ENCODE assay signal across 1 cellular context in the genomic region with DNA sequence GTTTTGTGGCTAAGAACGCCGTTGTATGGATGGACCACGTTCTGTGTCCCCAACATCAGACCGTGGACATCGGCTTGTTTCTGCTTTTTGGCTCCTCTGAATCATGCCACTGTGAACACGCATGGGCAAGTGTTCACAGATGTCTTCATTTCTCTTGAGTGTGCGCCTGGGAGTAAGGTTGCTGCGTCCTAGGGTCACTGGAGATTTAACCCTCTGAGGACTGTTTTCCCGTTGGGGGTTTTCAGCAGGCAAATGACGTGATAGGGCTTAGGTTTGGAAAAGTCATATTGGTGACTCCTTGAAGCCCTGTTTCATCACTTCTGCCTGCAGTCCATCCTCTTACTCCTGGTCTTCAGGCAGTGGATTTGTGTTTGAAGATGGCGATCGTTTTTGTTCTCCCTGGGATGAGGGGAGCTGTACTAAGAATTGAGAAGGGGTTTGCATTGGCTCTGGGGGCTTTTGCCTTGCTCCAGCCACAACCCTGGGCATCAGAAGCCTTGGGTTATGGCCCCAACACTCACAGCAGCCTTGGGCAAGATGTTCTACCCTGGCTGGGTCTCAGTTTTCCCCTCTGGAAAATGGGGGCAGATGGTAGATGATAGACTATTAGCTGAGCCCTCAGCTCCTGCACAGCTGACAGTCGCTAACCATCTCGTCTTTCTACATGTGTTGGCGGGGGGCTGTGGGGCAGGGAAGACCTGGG.
TF ChIP-seq lines count a peak whose summit lies in the region.

No MANE protein-coding gene starts in this region.

TF ChIP-seq in K562, 482 proteins besides CTCF, POLR2A, EP300 and RAD21 (continued from another document):
- TF ChIP-seq CEBPG (CRISPR knock-in tag; IDR thresholded peaks at IDR 0.05) (0 out of 2 replicates have a peak, but pooled peaks have one; percentile 10), CEBPG (tag; conservative IDR thresholded peaks at IDR 0.05 in 1 of 2, IDR thresholded peaks at IDR 0.05 in 1 of 2) (no peak), SMARCA5 (IDR thresholded peaks at IDR 0.05) (0 out of 2 replicates have a peak, but pooled peaks have one; percentile 15), BRCA1 (IDR thresholded peaks at IDR 0.05) (no peak), BRCA1 (CRISPR knock-in tag; IDR thresholded peaks at IDR 0.05) (no peak), FOXA3 (CRISPR knock-in tag; conservative IDR thresholded peaks at IDR 0.05 in 1 of 2, IDR thresholded peaks at IDR 0.05 in 1 of 2) (0 out of 4 replicates have a peak, but pooled peaks of 1 of the 2 experiments have one; percentile 20)
- TF ChIP-seq, protein P1, sequence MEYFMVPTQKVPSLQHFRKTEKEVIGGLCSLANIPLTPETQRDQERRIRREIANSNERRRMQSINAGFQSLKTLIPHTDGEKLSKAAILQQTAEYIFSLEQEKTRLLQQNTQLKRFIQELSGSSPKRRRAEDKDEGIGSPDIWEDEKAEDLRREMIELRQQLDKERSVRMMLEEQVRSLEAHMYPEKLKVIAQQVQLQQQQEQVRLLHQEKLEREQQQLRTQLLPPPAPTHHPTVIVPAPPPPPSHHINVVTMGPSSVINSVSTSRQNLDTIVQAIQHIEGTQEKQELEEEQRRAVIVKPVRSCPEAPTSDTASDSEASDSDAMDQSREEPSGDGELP (CRISPR knock-in tag; IDR thresholded peaks at IDR 0.05; ENCODE audit: borderline replicate concordance): 0 out of 2 replicates have a peak, but pooled peaks have one; percentile 11
